ENCODE assay signal across 23 cellular contexts in the genomic region with DNA sequence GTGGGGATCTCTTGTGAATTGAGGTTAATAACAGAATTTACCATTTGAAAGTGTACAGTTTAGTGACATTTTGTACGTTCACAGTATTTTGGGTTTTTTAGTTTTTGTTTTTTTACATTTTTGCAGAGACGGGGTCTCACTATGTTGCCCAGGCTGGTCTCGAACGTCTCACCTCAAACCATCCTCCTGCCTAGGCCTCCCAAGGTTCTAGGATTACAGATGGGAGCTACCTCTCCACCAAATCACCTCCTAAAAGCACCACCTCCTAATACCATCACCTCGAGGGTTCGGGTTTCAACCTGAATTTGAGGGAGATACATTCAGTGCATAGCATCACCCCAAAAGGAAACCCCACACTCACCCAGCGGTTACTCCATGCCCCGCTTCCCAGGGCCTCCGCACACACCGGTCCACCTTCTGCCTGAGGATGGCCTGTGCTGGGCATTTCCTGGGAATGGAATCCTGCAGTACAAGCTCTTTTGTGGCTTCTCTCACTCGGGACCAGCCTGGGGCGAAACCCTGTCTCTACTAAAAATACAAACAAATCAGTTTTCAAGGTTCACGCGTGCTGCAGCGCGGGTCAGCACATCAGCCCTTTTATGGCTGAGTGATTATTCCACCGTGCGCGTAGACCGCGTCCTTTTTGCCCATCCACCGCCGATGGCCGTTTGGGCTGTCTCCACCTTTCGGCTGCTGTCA.
"Had no signal": no experiment of that assay in that cellular context is flagged by ENCODE, and none has a peak within 500 bp of the region (broad histone marks: within the 10 kb centered on the region; RNA-seq: fewer than 3 reads in every experiment).

No MANE protein-coding gene starts in this region.

- H3K36me3 Mint-ChIP-seq: natural killer cell; stimulated activated memory B cell treated with anti-CD40 and anti-IgM and Interleukin-4, amounts not matched to agents 10 μg/mL and 1 μg/mL and 100 μg/mL, for 72 hours had no signal

- H3K4me1 ChIP-seq: colonic mucosa, uterus had no signal

- H3K27ac Mint-ChIP-seq: dendritic cell treated with granulocyte-macrophage colony-stimulating factor and Interleukin-4, amounts not matched to agents 40 ng/mL and 50 ng/mL, for 4 days; endodermal cell; natural killer cell; stimulated activated memory B cell treated with anti-CD40 and anti-IgM and Interleukin-4, amounts not matched to agents 10 μg/mL and 1 μg/mL and 100 μg/mL, for 72 hours had no signal

- H3K4me3 Mint-ChIP-seq: dendritic cell treated with granulocyte-macrophage colony-stimulating factor and Interleukin-4, amounts not matched to agents 40 ng/mL and 50 ng/mL, for 4 days; endodermal cell; natural killer cell; stimulated activated memory B cell treated with anti-CD40 and anti-IgM and Interleukin-4, amounts not matched to agents 10 μg/mL and 1 μg/mL and 100 μg/mL, for 72 hours had no signal

- H3K36me3 ChIP-seq: colonic mucosa, esophagus squamous epithelium, lower lobe of right lung, ovary, spleen, thoracic aorta, tibial nerve, upper lobe of right lung, uterus had no signal

- DNase-seq: colonic mucosa; effector CD8-positive, alpha-beta T cell; endodermal cell; esophagus squamous epithelium; foreskin melanocyte; head of caudate nucleus; lower lobe of right lung; natural killer cell; occipital lobe; ovary; posterior cingulate gyrus; right cardiac atrium; spleen; stimulated activated CD4-positive, alpha-beta T cell treated with anti-CD3 and anti-CD28 coated beads, Interleukin-4, amount 100 ng/mL, for 4 hours; stimulated activated naive CD8-positive, alpha-beta T cell treated with anti-CD3 and anti-CD28 coated beads, Interleukin-15, Interleukin-2, amounts not matched to agents 100 U/mL and 50 U/mL, for 24 hours; upper lobe of right lung; uterus had no signal

- H3K9me3 Mint-ChIP-seq: dendritic cell treated with granulocyte-macrophage colony-stimulating factor and Interleukin-4, amounts not matched to agents 40 ng/mL and 50 ng/mL, for 4 days; endodermal cell; natural killer cell; stimulated activated memory B cell treated with anti-CD40 and anti-IgM and Interleukin-4, amounts not matched to agents 10 μg/mL and 1 μg/mL and 100 μg/mL, for 72 hours had no signal

- H3K9me3 ChIP-seq: colonic mucosa, esophagus squamous epithelium, lower lobe of right lung, ovary, psoas muscle, spleen, thoracic aorta, tibial nerve, upper lobe of right lung, uterus had no signal

- H3K4me3 ChIP-seq: colonic mucosa, esophagus squamous epithelium, lower lobe of right lung, ovary, psoas muscle, skin epidermis, spleen, thoracic aorta, tibial nerve, upper lobe of right lung, uterus had no signal

- H3K27me3 ChIP-seq: colonic mucosa, ovary, spleen, tibial nerve, upper lobe of right lung, uterus had no signal

- H3K27ac ChIP-seq: colonic mucosa, esophagus squamous epithelium, lower lobe of right lung, ovary, skin epidermis, spleen, thoracic aorta, upper lobe of right lung, uterus had no signal

- ATAC-seq: natural killer cell; stimulated activated memory B cell treated with anti-CD40 and anti-IgM and Interleukin-4, amounts not matched to agents 10 μg/mL and 1 μg/mL and 100 μg/mL, for 72 hours; stimulated activated naive CD8-positive, alpha-beta T cell treated with anti-CD3 and anti-CD28 coated beads, Interleukin-15, Interleukin-2, amounts not matched to agents 100 U/mL and 50 U/mL, for 24 hours; upper lobe of right lung had no signal
